ENCODE assay signal across 15 cellular contexts in genomic region chr18:63186520-63186919, GRCh38.
A peak's percentile ranks its signal among the peaks of the same experiment; 100 is the strongest.
DNase-seq lines count a peak whose midpoint lies in the region; ATAC-seq and TF ChIP-seq lines count a peak whose summit lies in the region.
"Had no signal": no experiment of that assay in that cellular context is flagged by ENCODE, and none has a peak within 500 bp of the region (broad histone marks: within the 10 kb centered on the region; RNA-seq: fewer than 3 reads in every experiment).

No MANE protein-coding gene starts in this region.

- H3K4me2 ChIP-seq in KMS-11: peak overlapping the region; percentile 74

- no peak for ATAC-seq in activated naive CD4-positive, alpha-beta T cell treated with anti-CD3 and anti-CD28 coated beads, Interleukin-2, amount 50 U/mL, for 72 hours
- ATAC-seq in GM18858 (IDR thresholded peaks at IDR 0.05; ENCODE audit: unreplicated experiment): no peak

- H3K27me3 ChIP-seq in KMS-11 (ENCODE audit: insufficient read depth, low read depth): no peaks in the 10 kb centered on the region
- H3K27me3 ChIP-seq: neutrophil had no signal

- no peaks in the 10 kb centered on the region for H3K36me3 ChIP-seq in KMS-11 (ENCODE audit: insufficient read depth)
- H3K36me3 ChIP-seq: neutrophil had no signal

- no peaks in the 10 kb centered on the region for H3K9me3 Mint-ChIP-seq in activated naive CD4-positive, alpha-beta T cell treated with anti-CD3 and anti-CD28 coated beads, Interleukin-2, amount 50 U/mL, for 72 hours
- no peaks in the 10 kb centered on the region for H3K9me3 Mint-ChIP-seq in chondrocyte (ENCODE audit: low read depth)
- H3K9me3 Mint-ChIP-seq: H9 had no signal

- no peak overlapping the region for H2AFZ ChIP-seq in KMS-11 (ENCODE audit: low read depth)

- H3K4me3 ChIP-seq in KMS-11 (IDR thresholded peaks at IDR 0.05; ENCODE audit: insufficient read depth, low read depth, low read length): no peak overlapping the region

- TF ChIP-seq CTCF in KMS-11 (conservative IDR thresholded peaks at IDR 0.05; ENCODE audit: low read depth, low read length) (no peak), chondrocyte (IDR thresholded peaks at IDR 0.05) (no peak)

- H3K27ac ChIP-seq in KMS-11: peak overlapping the region; percentile 51; the same call in 1 of the 2 replicates
- peak overlapping the region; percentile 8 for H3K27ac ChIP-seq in temporal lobe (ENCODE audit: low read depth, low read length)
- no peak overlapping the region for H3K27ac ChIP-seq in caudate nucleus (ENCODE audit: low read depth, low read length)
- H3K27ac ChIP-seq: neutrophil had no signal

- DNase-seq in activated naive CD4-positive, alpha-beta T cell treated with anti-CD3 and anti-CD28 coated beads, Interleukin-2, amount 50 U/mL, for 72 hours (ENCODE audit: low spot score in 2 of 2): no peak
- DNase-seq in activated naive CD4-positive, alpha-beta T cell treated with anti-CD3 and anti-CD28 coated beads, Interleukin-2, amount 50 U/mL, for 16 hours: no peak
- DNase-seq in chondrocyte (ENCODE audit: low spot score) (no peak), caudate nucleus (lab: John Stamatoyannopoulos, UW) (no peak), NCI-H187 (lab: John Stamatoyannopoulos, UW) (no peak)
- DNase-seq: DMS79 treated with DMSO at 0.1 percent for 48 hours; H9; Kasumi-1; NCI-H146; NCI-H526; stimulated activated naive CD4-positive, alpha-beta T cell treated with Interleukin-2 at 50 U/mL for 16 hours had no signal

- H3K27ac Mint-ChIP-seq in activated naive CD4-positive, alpha-beta T cell treated with anti-CD3 and anti-CD28 coated beads, Interleukin-2, amount 50 U/mL, for 72 hours: peak overlapping the region; percentile 12 to 84
- H3K27ac Mint-ChIP-seq in chondrocyte (ENCODE audit: unreplicated experiment): peak overlapping the region; percentile 66
- H3K27ac Mint-ChIP-seq: H9 had no signal

- no peak overlapping the region for H3K9ac ChIP-seq in KMS-11

- H4K20me1 ChIP-seq in KMS-11 (ENCODE audit: insufficient read depth): no peaks in the 10 kb centered on the region

- no peak overlapping the region for H3K4me3 Mint-ChIP-seq in chondrocyte (ENCODE audit: unreplicated experiment)
- H3K4me3 Mint-ChIP-seq: H9 had no signal

- peaks cover 30% of the 10 kb centered on the region for H3K79me2 ChIP-seq in KMS-11 (ENCODE audit: insufficient read depth, low read depth)

- H3K36me3 Mint-ChIP-seq in activated naive CD4-positive, alpha-beta T cell treated with anti-CD3 and anti-CD28 coated beads, Interleukin-2, amount 50 U/mL, for 72 hours: peaks cover 0 to 37% of the 10 kb centered on the region in 2 donors
- H3K36me3 Mint-ChIP-seq in chondrocyte (ENCODE audit: low read depth): no peaks in the 10 kb centered on the region

- H3K4me1 ChIP-seq in KMS-11 (ENCODE audit: low read depth, poor library complexity, severe bottlenecking): peaks cover 53% of the 10 kb centered on the region

- H3K4me1 Mint-ChIP-seq in chondrocyte (ENCODE audit: low read depth): peaks cover 28% of the 10 kb centered on the region

- no peaks in the 10 kb centered on the region for H3K27me3 Mint-ChIP-seq in chondrocyte (ENCODE audit: low read depth)
